ENCODE assay signal across 28 cellular contexts in the genomic region with DNA sequence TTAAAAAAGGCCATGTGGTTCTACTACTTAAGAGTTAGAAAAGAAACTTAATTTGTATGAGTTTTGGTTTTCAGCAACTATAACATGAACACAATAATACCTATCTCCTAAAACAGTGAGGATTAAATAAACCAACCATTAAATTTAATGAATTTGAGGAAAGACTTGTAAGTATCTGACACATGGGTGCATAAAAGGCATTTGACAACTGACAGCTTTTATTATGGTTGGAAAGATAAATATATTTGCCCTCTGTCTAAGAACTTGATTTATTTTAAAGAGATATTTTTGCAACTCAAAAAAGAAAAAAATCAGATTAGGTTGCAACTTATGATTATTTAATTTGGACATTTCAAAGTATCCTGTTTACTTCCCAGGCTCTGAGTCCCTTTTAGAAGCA.
"Had no signal": no experiment of that assay in that cellular context is flagged by ENCODE, and none has a peak within 500 bp of the region (broad histone marks: within the 10 kb centered on the region; RNA-seq: fewer than 3 reads in every experiment).

No MANE protein-coding gene starts in this region.

- H3K36me3 ChIP-seq: brain microvascular endothelial cell had no signal

- FAIRE-seq: astrocyte, frontal cortex had no signal

- H3K27me3 Mint-ChIP-seq: activated naive CD8-positive, alpha-beta T cell; dendritic cell treated with granulocyte-macrophage colony-stimulating factor and Interleukin-4, amounts not matched to agents 40 ng/mL and 50 ng/mL, for 4 days had no signal

- H3K27ac Mint-ChIP-seq: activated CD4-positive, alpha-beta memory T cell treated with anti-CD3 and anti-CD28 coated beads, Interleukin-2, amount 10 ng/mL, durations not matched to agents 7 days and 5 days; activated CD4-positive, alpha-beta T cell treated with anti-CD3 and anti-CD28 coated beads, Interleukin-2, amount 10 ng/mL, durations not matched to agents 7 days and 5 days; activated naive CD8-positive, alpha-beta T cell; activated T-cell treated with anti-CD3 and anti-CD28 coated beads, Interleukin-2, amount 50 U/mL, for 24 hours; activated T-helper 17 cell treated with anti-CD3 and anti-CD28 coated beads, Interleukin-2, amount 50 U/mL, for 72 hours; dendritic cell treated with granulocyte-macrophage colony-stimulating factor and Interleukin-4, amounts not matched to agents 40 ng/mL and 50 ng/mL, for 4 days; endodermal cell; WTC11 had no signal

- H3K27me3 ChIP-seq: brain microvascular endothelial cell, dorsolateral prefrontal cortex had no signal

- DNase-seq: activated CD4-positive, alpha-beta memory T cell treated with anti-CD3 and anti-CD28 coated beads, Interleukin-2, amount 10 ng/mL, durations not matched to agents 7 days and 5 days; activated CD4-positive, alpha-beta T cell treated with anti-CD3 and anti-CD28 coated beads for 1 hour; activated CD4-positive, alpha-beta T cell treated with anti-CD3 and anti-CD28 coated beads for 4 hours; activated CD4-positive, alpha-beta T cell treated with anti-CD3 and anti-CD28 coated beads, Interleukin-2, amount 10 ng/mL, durations not matched to agents 7 days and 5 days; activated CD4-positive, alpha-beta T cell treated with anti-CD3 and anti-CD28 coated beads, Interleukin-2, amount 50 U/mL, for 4 hours; activated CD8-positive, alpha-beta memory T cell treated with anti-CD3 and anti-CD28 coated beads, Interleukin-2, amount 50 U/mL, for 48 hours; activated effector memory CD4-positive, alpha-beta T cell treated with Interleukin-2 at 50 U/mL for 16 hours; activated gamma-delta T cell treated with Interleukin-2 at 50 U/mL for 16 hours; activated naive CD4-positive, alpha-beta T cell treated with anti-CD3 and anti-CD28 coated beads, Interleukin-2, amount 50 U/mL, for 16 hours; activated naive CD4-positive, alpha-beta T cell treated with Interleukin-2 at 50 U/mL for 16 hours; activated T-cell treated with anti-CD3 and anti-CD28 coated beads for 4 hours; activated T-cell treated with anti-CD3 and anti-CD28 coated beads, Interleukin-2, amount 50 U/mL, for 24 hours; amniotic stem cell; anterior cingulate cortex; brain microvascular endothelial cell; dorsolateral prefrontal cortex; effector memory CD4-positive, alpha-beta T cell; endodermal cell; head of caudate nucleus; T-helper 2 cell had no signal

- H3K4me1 Mint-ChIP-seq: activated CD4-positive, alpha-beta memory T cell treated with anti-CD3 and anti-CD28 coated beads, Interleukin-2, amount 10 ng/mL, durations not matched to agents 7 days and 5 days; activated CD4-positive, alpha-beta T cell treated with anti-CD3 and anti-CD28 coated beads, Interleukin-2, amount 10 ng/mL, durations not matched to agents 7 days and 5 days; activated T-helper 17 cell treated with anti-CD3 and anti-CD28 coated beads, Interleukin-2, amount 50 U/mL, for 72 hours; central memory CD8-positive, alpha-beta T cell; WTC11 had no signal

- H3K9me3 Mint-ChIP-seq: activated CD4-positive, alpha-beta memory T cell treated with anti-CD3 and anti-CD28 coated beads, Interleukin-2, amount 10 ng/mL, durations not matched to agents 7 days and 5 days; activated CD4-positive, alpha-beta T cell treated with anti-CD3 and anti-CD28 coated beads, Interleukin-2, amount 10 ng/mL, durations not matched to agents 7 days and 5 days; activated T-cell treated with anti-CD3 and anti-CD28 coated beads, Interleukin-2, amount 50 U/mL, for 24 hours; central memory CD8-positive, alpha-beta T cell; dendritic cell treated with granulocyte-macrophage colony-stimulating factor and Interleukin-4, amounts not matched to agents 40 ng/mL and 50 ng/mL, for 4 days; endodermal cell; WTC11 had no signal

- H3K36me3 Mint-ChIP-seq: activated naive CD8-positive, alpha-beta T cell; WTC11 had no signal

- H3K4me3 ChIP-seq: coronary artery, dorsolateral prefrontal cortex had no signal

- H3K4me3 Mint-ChIP-seq: activated CD4-positive, alpha-beta memory T cell treated with anti-CD3 and anti-CD28 coated beads, Interleukin-2, amount 10 ng/mL, durations not matched to agents 7 days and 5 days; activated CD4-positive, alpha-beta T cell treated with anti-CD3 and anti-CD28 coated beads, Interleukin-2, amount 10 ng/mL, durations not matched to agents 7 days and 5 days; activated naive CD8-positive, alpha-beta T cell; activated T-cell treated with anti-CD3 and anti-CD28 coated beads, Interleukin-2, amount 50 U/mL, for 24 hours; activated T-helper 17 cell treated with anti-CD3 and anti-CD28 coated beads, Interleukin-2, amount 50 U/mL, for 72 hours; central memory CD8-positive, alpha-beta T cell; dendritic cell treated with granulocyte-macrophage colony-stimulating factor and Interleukin-4, amounts not matched to agents 40 ng/mL and 50 ng/mL, for 4 days; endodermal cell; WTC11 had no signal

- H3K27ac ChIP-seq: brain microvascular endothelial cell, coronary artery, dorsolateral prefrontal cortex had no signal
